15 cellular contexts compared by ENCODE assay signal in genomic region chr22:19664406-19664805, GRCh38. TPM values are rescaled to one million over a fixed set of nuclear protein-coding genes. Genes with fewer than 3 reads are reported as not detected.
"Had no signal": no experiment of that assay in that cellular context is flagged by ENCODE, and none has a peak within 500 bp of the region (broad histone marks: within the 10 kb centered on the region; RNA-seq: fewer than 3 reads in every experiment).

No MANE protein-coding gene starts in this region.

- DNase-seq: activated CD4-positive, alpha-beta T cell treated with anti-CD3 and anti-CD28 coated beads, Interleukin-2, amount 50 U/mL, for 1 hour; activated CD4-positive, CD25-positive, alpha-beta regulatory T cell; activated naive CD4-positive, alpha-beta T cell treated with anti-CD3 and anti-CD28 coated beads, Interleukin-2, amount 10 ng/mL, durations not matched to agents 7 days and 5 days; activated T-cell treated with anti-CD3 and anti-CD28 coated beads for 4 hours; foreskin melanocyte; islet precursor cell; left lung; stimulated activated CD4-positive, alpha-beta T cell treated with anti-CD3 and anti-CD28 coated beads, Interleukin-4, amount 100 ng/mL, for 4 hours had no signal

- H3K4me3 Mint-ChIP-seq: activated naive CD4-positive, alpha-beta T cell treated with anti-CD3 and anti-CD28 coated beads, Interleukin-2, amount 10 ng/mL, durations not matched to agents 7 days and 5 days; endodermal cell; T-helper 1 cell treated with Interleukin-12 subunit alpha and Interleukin-12 subunit beta and Interleukin-4 antibody, amounts not matched to agents 30 μg/mL and 1 μg/mL, for 36 hours had no signal

- H3K36me3 Mint-ChIP-seq: activated naive CD4-positive, alpha-beta T cell treated with anti-CD3 and anti-CD28 coated beads, Interleukin-2, amount 10 ng/mL, durations not matched to agents 7 days and 5 days had no signal

- H3K9me3 Mint-ChIP-seq: activated naive CD4-positive, alpha-beta T cell treated with anti-CD3 and anti-CD28 coated beads, Interleukin-2, amount 10 ng/mL, durations not matched to agents 7 days and 5 days; activated T-helper 2 cell treated with anti-CD3 and anti-CD28 coated beads, Interferon-gamma antibody, Interleukin-2, Interleukin-4, amounts not matched to agents 10 μg/mL and 5 μg/mL and 100 μg/mL, durations not matched to agents 14 hours and 24 hours and 36 hours; endodermal cell; T-helper 1 cell treated with Interleukin-12 subunit alpha and Interleukin-12 subunit beta and Interleukin-4 antibody, amounts not matched to agents 30 μg/mL and 1 μg/mL, for 36 hours had no signal

- H3K9me3 ChIP-seq: heart right ventricle, left lung, ovary, thyroid gland, uterus had no signal

- H3K4me1 Mint-ChIP-seq: activated naive CD4-positive, alpha-beta T cell treated with anti-CD3 and anti-CD28 coated beads, Interleukin-2, amount 10 ng/mL, durations not matched to agents 7 days and 5 days had no signal

- H3K36me3 ChIP-seq: heart right ventricle, left lung, ovary, thyroid gland, uterus had no signal

- H3K4me3 ChIP-seq: left lung, ovary, thyroid gland, uterus had no signal

- H3K4me1 ChIP-seq: left lung, uterus had no signal

- H3K27ac ChIP-seq: left lung, ovary, thyroid gland, uterus had no signal

- H3K27me3 ChIP-seq: ovary, thyroid gland, uterus had no signal

- H3K27ac Mint-ChIP-seq: activated naive CD4-positive, alpha-beta T cell treated with anti-CD3 and anti-CD28 coated beads, Interleukin-2, amount 10 ng/mL, durations not matched to agents 7 days and 5 days; activated T-helper 2 cell treated with anti-CD3 and anti-CD28 coated beads, Interferon-gamma antibody, Interleukin-2, Interleukin-4, amounts not matched to agents 10 μg/mL and 5 μg/mL and 100 μg/mL, durations not matched to agents 14 hours and 24 hours and 36 hours; endodermal cell; T-helper 1 cell treated with Interleukin-12 subunit alpha and Interleukin-12 subunit beta and Interleukin-4 antibody, amounts not matched to agents 30 μg/mL and 1 μg/mL, for 36 hours had no signal

RNA-seq across cellular contexts. Expression of gene GP1BB, which starts 58.9 kb away (rescaled TPM):
- total RNA-seq: activated T-helper 2 cell treated with anti-CD3 and anti-CD28 coated beads, Interferon-gamma antibody, Interleukin-2, Interleukin-4, amounts not matched to agents 10 μg/mL and 5 μg/mL and 100 μg/mL, durations not matched to agents 14 hours and 24 hours and 36 hours had no signal
